Comparison of ENCODE assay signal across 10 cellular contexts in the genomic region with DNA sequence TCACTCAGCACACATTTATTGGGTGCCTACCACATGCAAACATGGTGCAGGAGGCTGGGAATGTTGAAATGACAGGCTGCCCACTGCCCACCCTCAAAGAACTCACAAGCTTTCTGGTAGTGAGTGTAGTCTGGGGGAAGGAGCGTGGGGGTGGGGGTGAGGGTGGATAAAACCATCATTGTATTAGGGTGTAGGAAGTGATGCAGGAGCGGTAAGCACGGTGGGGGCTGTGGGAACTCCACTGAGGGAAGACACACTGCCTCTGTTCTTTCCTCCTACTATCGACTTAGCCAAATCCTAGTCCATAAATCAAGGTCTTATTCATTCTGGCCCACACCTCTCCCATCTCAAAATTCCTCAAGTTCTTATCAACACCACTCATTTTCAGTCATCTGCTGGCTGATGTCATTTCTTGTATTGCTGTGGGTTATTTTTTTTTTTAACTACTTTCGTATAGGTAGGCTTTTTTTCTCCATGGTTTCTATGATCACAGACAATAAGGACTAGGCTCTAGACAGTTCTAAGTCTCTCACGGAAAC. TPM values are rescaled to one million over a fixed set of nuclear protein-coding genes. Genes with fewer than 3 reads are reported as not detected.
DNase-seq lines count a peak whose midpoint lies in the region; ATAC-seq, FAIRE-seq and TF ChIP-seq lines count a peak whose summit lies in the region.
"Not testable (repeated sequence)": the region's sequence is repeated elsewhere in the genome, so short reads cannot be mapped to it uniquely, and the experiment has no call there.
"Had no signal": no experiment of that assay in that cellular context is flagged by ENCODE, and none has a peak within 500 bp of the region (broad histone marks: within the 10 kb centered on the region; RNA-seq: fewer than 3 reads in every experiment).

No MANE protein-coding gene starts in this region.

- in situ Hi-C loops in K562 (cut with MboI): not testable (repeated sequence)

- CTCF ChIA-PET in A549 (lab: Yijun Ruan, JAX); activated CD4-positive, alpha-beta T cell treated with anti-CD3 and anti-CD28 coated beads for 36 hours (lab: Charles Lee); K562 (lab: Yijun Ruan, JAX; ENCODE audit: low intra/inter-chr PET ratio): not testable (repeated sequence)

- not testable (repeated sequence) for H3K4me1 ChIP-seq in A549; K562 (replicated peaks in 1 of 2; ENCODE audit: control insufficient read depth in 2 of 2, insufficient read depth in 2 of 2, low read length in 2 of 2)

- not testable (repeated sequence) for TF ChIP-seq POLR2A in A549 (IDR thresholded peaks at IDR 0.05; ENCODE audit: low read length); K562 (conservative IDR thresholded peaks at IDR 0.05)

- not testable (repeated sequence) for H3K36me3 ChIP-seq in K562 (ENCODE audit: control insufficient read depth, insufficient read depth, low read length)

- not testable (repeated sequence) for H3K79me2 ChIP-seq in K562 (ENCODE audit: control insufficient read depth, insufficient read depth, low read length)

- not testable (repeated sequence) for H3K36me3 Mint-ChIP-seq in activated CD4-positive, alpha-beta T cell treated with anti-CD3 and anti-CD28 coated beads for 36 hours (ENCODE audit: low read depth); activated T-helper 17 cell treated with anti-CD3 and anti-CD28 coated beads, Interleukin-2, amount 50 U/mL, for 72 hours (ENCODE audit: low read depth); stimulated activated effector memory CD8-positive, alpha-beta T cell treated with anti-CD3 and anti-CD28 coated beads, Interleukin-12 subunit alpha, Interleukin-12 subunit beta, amount 100 ng/mL, for 72 hours

- not testable (repeated sequence) for H3K27ac ChIP-seq in A549; K562 (ENCODE audit: extremely low read depth, low read depth, low read length)

- H3K4me2 ChIP-seq in A549; K562 (ENCODE audit: insufficient read depth, low read length): not testable (repeated sequence)

- H3K27me3 ChIP-seq in K562 (ENCODE audit: control insufficient read depth in 2 of 2, insufficient read depth in 2 of 2, low read length in 2 of 2): not testable (repeated sequence)

- intact Hi-C loops in activated CD4-positive, alpha-beta T cell treated with anti-CD3 and anti-CD28 coated beads for 36 hours (cut with DNase I, micrococcal nuclease); K562 (cut with micrococcal nuclease): not testable (repeated sequence)

- H3K9ac ChIP-seq in K562 (ENCODE audit: insufficient read depth in 1 of 2, low read depth in 2 of 2, low read length in 2 of 2): not testable (repeated sequence)

- not testable (repeated sequence) for H3K9me3 Mint-ChIP-seq in activated CD4-positive, alpha-beta T cell treated with anti-CD3 and anti-CD28 coated beads for 36 hours (ENCODE audit: low read depth); activated T-helper 17 cell treated with anti-CD3 and anti-CD28 coated beads, Interleukin-2, amount 50 U/mL, for 72 hours; stimulated activated effector memory CD8-positive, alpha-beta T cell treated with anti-CD3 and anti-CD28 coated beads, Interleukin-12 subunit alpha, Interleukin-12 subunit beta, amount 100 ng/mL, for 72 hours

- FAIRE-seq in A549 (lab: Jason Lieb, UNC); K562 (lab: Jason Lieb, UNC): not testable (repeated sequence)
- peak; percentile 53 for FAIRE-seq in RCC 7860 (lab: Jason Lieb, UNC)

- H3K4me3 Mint-ChIP-seq in activated CD4-positive, alpha-beta T cell treated with anti-CD3 and anti-CD28 coated beads for 36 hours; activated T-helper 17 cell treated with anti-CD3 and anti-CD28 coated beads, Interleukin-2, amount 50 U/mL, for 72 hours; stimulated activated effector memory CD8-positive, alpha-beta T cell treated with anti-CD3 and anti-CD28 coated beads, Interleukin-12 subunit alpha, Interleukin-12 subunit beta, amount 100 ng/mL, for 72 hours: not testable (repeated sequence)

- not testable (repeated sequence) for H4K20me1 ChIP-seq in K562 (replicated peaks; ENCODE audit: control insufficient read depth, insufficient read depth, low read length)

- not testable (repeated sequence) for H3K9me3 ChIP-seq in A549; K562 (replicated peaks; ENCODE audit: control insufficient read depth, insufficient read depth, low read depth, low read length)

- TF ChIP-seq RAD21 in A549 (conservative IDR thresholded peaks at IDR 0.05 in 1 of 2, IDR thresholded peaks at IDR 0.05 in 1 of 2); K562 (CRISPR knock-in tag; conservative IDR thresholded peaks at IDR 0.05 in 1 of 2, IDR thresholded peaks at IDR 0.05 in 1 of 2): not testable (repeated sequence)

- BruUV-seq in K562 (replicated peaks; lab: Mats Ljungman, UMichigan): not testable (repeated sequence)

- not testable (repeated sequence) for H3K9me1 ChIP-seq in K562 (ENCODE audit: control insufficient read depth, insufficient read depth, low read length)

- not testable (repeated sequence) for TF ChIP-seq EP300 in A549 (IDR thresholded peaks at IDR 0.05); K562 (IDR thresholded peaks at IDR 0.05; ENCODE audit: low read length)

- POLR2A ChIA-PET in A549 (lab: Yijun Ruan, JAX); activated CD4-positive, alpha-beta T cell treated with anti-CD3 and anti-CD28 coated beads for 36 hours (lab: Charles Lee); K562 (lab: Yijun Ruan, JAX): not testable (repeated sequence)

- DNase-seq in A549 (ENCODE audit: low read depth in 1 of 2, low spot score in 1 of 2); RCC 7860 (ENCODE audit: low spot score); activated CD4-positive, alpha-beta T cell treated with anti-CD3 and anti-CD28 coated beads for 36 hours; K562 (ENCODE audit: extremely low read depth in 1 of 4, low spot score in 3 of 4); omental fat pad (ENCODE audit: low spot score); stimulated activated effector memory CD8-positive, alpha-beta T cell treated with anti-CD3 and anti-CD28 coated beads, Interleukin-12 subunit alpha, Interleukin-12 subunit beta, amount 100 ng/mL, for 72 hours (ENCODE audit: low spot score in 2 of 2): not testable (repeated sequence)

- not testable (repeated sequence) for H3K27me3 Mint-ChIP-seq in activated CD4-positive, alpha-beta T cell treated with anti-CD3 and anti-CD28 coated beads for 36 hours; activated T-helper 17 cell treated with anti-CD3 and anti-CD28 coated beads, Interleukin-2, amount 50 U/mL, for 72 hours

- not testable (repeated sequence) for H3K27ac Mint-ChIP-seq in activated CD4-positive, alpha-beta T cell treated with anti-CD3 and anti-CD28 coated beads for 36 hours; activated T-helper 17 cell treated with anti-CD3 and anti-CD28 coated beads, Interleukin-2, amount 50 U/mL, for 72 hours; stimulated activated effector memory CD8-positive, alpha-beta T cell treated with anti-CD3 and anti-CD28 coated beads, Interleukin-12 subunit alpha, Interleukin-12 subunit beta, amount 100 ng/mL, for 72 hours

- H2AFZ ChIP-seq in K562 (ENCODE audit: low read depth, low read length): not testable (repeated sequence)

- 87% methylated on average over 3 of the region's 6 CpGs for WGBS in A549 (ENCODE audit: missing lambda C conversion rate)
- WGBS in K562 (ENCODE audit: insufficient coverage, low coverage, missing lambda C conversion rate): 8% methylated on average over 1 of the region's 6 CpGs

- H3K4me1 Mint-ChIP-seq in activated CD4-positive, alpha-beta T cell treated with anti-CD3 and anti-CD28 coated beads for 36 hours; activated T-helper 17 cell treated with anti-CD3 and anti-CD28 coated beads, Interleukin-2, amount 50 U/mL, for 72 hours; stimulated activated effector memory CD8-positive, alpha-beta T cell treated with anti-CD3 and anti-CD28 coated beads, Interleukin-12 subunit alpha, Interleukin-12 subunit beta, amount 100 ng/mL, for 72 hours: not testable (repeated sequence)

- peak; percentile 21 to 36; a peak in 3 of 6 replicates for ATAC-seq in A549
- ATAC-seq in activated CD4-positive, alpha-beta T cell treated with anti-CD3 and anti-CD28 coated beads for 36 hours: peak; percentile 63
- ATAC-seq in activated T-helper 17 cell treated with anti-CD3 and anti-CD28 coated beads, Interleukin-2, amount 50 U/mL, for 72 hours (replicated peaks): peak; percentile 83
- peak; percentile 64 for ATAC-seq in K562
- ATAC-seq in omental fat pad (ENCODE audit: low FRiP score): peak; percentile 72
- ATAC-seq in stimulated activated effector memory CD8-positive, alpha-beta T cell treated with anti-CD3 and anti-CD28 coated beads, Interleukin-12 subunit alpha, Interleukin-12 subunit beta, amount 100 ng/mL, for 72 hours: peak; percentile 63

- not testable (repeated sequence) for TF ChIP-seq CTCF in A549 (IDR thresholded peaks at IDR 0.05); K562 (IDR thresholded peaks at IDR 0.05 in 2 of 3, conservative IDR thresholded peaks at IDR 0.05 in 1 of 3; ENCODE audit: insufficient read depth in 2 of 3, low read depth in 1 of 3, low read length in 3 of 3); omental fat pad (IDR thresholded peaks at IDR 0.05)

- not testable (repeated sequence) for H3K4me3 ChIP-seq in A549, K562

RNA-seq across cellular contexts. Expression of a gene that starts 21.0 kb away (rescaled TPM):
- polyA plus RNA-seq in A549 (2011; rRNA removed): 27.3 and 29.3 TPM in 2 replicates
- 7.2 and 8.7 TPM in 2 replicates for polyA plus RNA-seq in A549 (2012; cell fraction: cytosol; rRNA removed)
- polyA plus RNA-seq in A549 (2012; cell fraction: nucleus; rRNA removed): 8.7 and 16.9 TPM in 2 replicates
- 11.8 to 14.2 TPM (median 13.9 TPM) in 3 replicates for polyA plus RNA-seq in A549 (2017; fragmentation: RNase III; extraction: RNeasy Plus Mini Kit Qiagen cat#74134 plus additional on column Dnase treatment)
- 41.0 and 41.8 TPM in 2 replicates for polyA minus RNA-seq in A549 (2011; rRNA and poly(A)+ RNA removed)
- total RNA-seq in activated CD4-positive, alpha-beta T cell treated with anti-CD3 and anti-CD28 coated beads for 36 hours: 10 to 100 TPM; 17.4 to 19.8 TPM
- total RNA-seq in activated T-helper 17 cell treated with anti-CD3 and anti-CD28 coated beads, Interleukin-2, amount 50 U/mL, for 72 hours: 10 to 100 TPM; 24.1 to 24.4 TPM
- 14.0 and 15.7 TPM in 2 replicates for total RNA-seq in K562 (2011; cell fraction: chromatin; rRNA removed; ENCODE audit: low replicate concordance)
- 10.8 and 12.5 TPM in 2 replicates for total RNA-seq in K562 (2011; cell fraction: nucleolus; rRNA removed)
- 8.0 and 12.3 TPM in 2 replicates for total RNA-seq in K562 (2011; cell fraction: nucleoplasm; rRNA removed)
- 4.0 and 5.2 TPM in 2 replicates for total RNA-seq in K562 (2014; rRNA removed)
- total RNA-seq in K562 (2014; rRNA removed; fragmentation: Illumina TruSeq; extraction: Trizol): 3.6 and 4.6 TPM in 2 replicates
- total RNA-seq in K562 (2015; rRNA removed; fragmentation: Illumina TruSeq; extraction: Trizol): 3.2 and 3.9 TPM in 2 replicates
- 16.3 and 17.6 TPM in 2 replicates for total RNA-seq in K562 (2021)
- polyA plus RNA-seq in K562 (2011; rRNA removed): 4.0 and 6.8 TPM in 2 replicates
- 2.8 and 4.3 TPM in 2 replicates for polyA plus RNA-seq in K562 (2011; cell fraction: cytosol; rRNA removed)
- polyA plus RNA-seq in K562 (2011; cell fraction: nucleus; rRNA removed): 4.6 and 10.0 TPM in 2 replicates
- polyA plus RNA-seq in K562 (2012): 4.6 and 6.1 TPM in 2 replicates
- polyA plus RNA-seq in K562 (2014; fragmentation: Illumina TruSeq; extraction: Trizol): 3.2 and 4.6 TPM in 2 replicates
- 1 to 10 TPM; 4.3 to 5.4 TPM for polyA plus RNA-seq in K562 (2014; fragmentation: Nextera tagmentation; extraction: Ambion mirVana)
- polyA plus RNA-seq in K562 (2014; rRNA removed): 2.5 and 2.8 TPM in 2 replicates
- polyA minus RNA-seq in K562 (2011; rRNA and poly(A)+ RNA removed): 9.4 and 10.9 TPM in 2 replicates
- 5.2 and 13.7 TPM in 2 replicates for polyA minus RNA-seq in K562 (2011; cell fraction: cytosol; rRNA and poly(A)+ RNA removed)
- polyA minus RNA-seq in K562 (2011; cell fraction: nucleus; rRNA and poly(A)+ RNA removed): 10.2 and 14.6 TPM in 2 replicates
- total RNA-seq in omental fat pad: 10 to 100 TPM; 11.2 to 58.5 (median 19.2) TPM

RNA-seq across cellular contexts. Expression of a gene that starts 21.7 kb away (rescaled TPM):
- polyA plus RNA-seq in A549 (2011; rRNA removed) (10.9 and 15.2 TPM in 2 replicates), A549 (2017; fragmentation: RNase III; extraction: RNeasy Plus Mini Kit Qiagen cat#74134 plus additional on column Dnase treatment) (11.1 to 13.5 TPM (median 12.9 TPM) in 3 replicates), K562 (2011; rRNA removed) (26.3 and 33.7 TPM in 2 replicates), K562 (2014; fragmentation: Illumina TruSeq; extraction: Trizol) (29.3 and 36.5 TPM in 2 replicates), K562 (2014; fragmentation: Nextera tagmentation; extraction: Ambion mirVana) (1 to 10 TPM; 5.5 to 7.3 TPM), K562 (2014; rRNA removed) (21.4 and 24.1 TPM in 2 replicates)
- polyA plus RNA-seq in A549 (2012; cell fraction: cytosol; rRNA removed): 5.6 and 5.8 TPM in 2 replicates
- 2.2 and 2.3 TPM in 2 replicates for polyA plus RNA-seq in A549 (2012; cell fraction: nucleus; rRNA removed)
- polyA minus RNA-seq in A549 (2011; rRNA and poly(A)+ RNA removed): 1.9 and 2.1 TPM in 2 replicates
- 10 to 100 TPM; 25.9 to 33.0 TPM for total RNA-seq in activated CD4-positive, alpha-beta T cell treated with anti-CD3 and anti-CD28 coated beads for 36 hours
- 10 to 100 TPM; 11.0 to 14.7 TPM for total RNA-seq in activated T-helper 17 cell treated with anti-CD3 and anti-CD28 coated beads, Interleukin-2, amount 50 U/mL, for 72 hours
- 5.0 and 10.1 TPM in 2 replicates for total RNA-seq in K562 (2011; cell fraction: chromatin; rRNA removed; ENCODE audit: low replicate concordance)
- total RNA-seq in K562 (2011; cell fraction: nucleolus; rRNA removed): 6.2 and 7.7 TPM in 2 replicates
- 8.4 and 14.0 TPM in 2 replicates for total RNA-seq in K562 (2011; cell fraction: nucleoplasm; rRNA removed)
- total RNA-seq in K562 (2014; rRNA removed) (15.1 and 16.8 TPM in 2 replicates), K562 (2014; rRNA removed; fragmentation: Illumina TruSeq; extraction: Trizol) (20.1 and 20.8 TPM in 2 replicates), K562 (2015; rRNA removed; fragmentation: Illumina TruSeq; extraction: Trizol) (16.1 and 21.3 TPM in 2 replicates), K562 (2021) (14.9 and 15.8 TPM in 2 replicates), omental fat pad (under 1 TPM; 0.24 to 0.47 (median 0.31) TPM)
- polyA plus RNA-seq in K562 (2011; cell fraction: cytosol; rRNA removed): 6.0 and 13.7 TPM in 2 replicates
- 7.6 and 11.5 TPM in 2 replicates for polyA plus RNA-seq in K562 (2011; cell fraction: nucleus; rRNA removed)
- polyA plus RNA-seq in K562 (2012): 15.6 and 17.9 TPM in 2 replicates
- polyA minus RNA-seq in K562 (2011; rRNA and poly(A)+ RNA removed): 16.9 and 18.7 TPM in 2 replicates
- polyA minus RNA-seq in K562 (2011; cell fraction: cytosol; rRNA and poly(A)+ RNA removed): 5.9 and 8.4 TPM in 2 replicates
- polyA minus RNA-seq in K562 (2011; cell fraction: nucleus; rRNA and poly(A)+ RNA removed): 3.8 and 7.3 TPM in 2 replicates
- total RNA-seq: CD4-positive, alpha-beta memory T cell; CD4-positive, CD25-positive, alpha-beta regulatory T cell had no signal
- polyA plus RNA-seq: CD4-positive, alpha-beta memory T cell; CD8-positive, alpha-beta memory T cell had no signal

Comparison
In these comparisons a context has a peak if more than half of its experiments do, and no peak if none do; other contexts are left out.
1. ATAC-seq: peak in every context shown above with its lines; median percentile 83 in activated T-helper 17 cell treated with anti-CD3 and anti-CD28 coated beads, Interleukin-2, amount 50 U/mL, for 72 hours; 72 in omental fat pad; 64 in K562; 63 in activated CD4-positive, alpha-beta T cell treated with anti-CD3 and anti-CD28 coated beads for 36 hours; 63 in stimulated activated effector memory CD8-positive, alpha-beta T cell treated with anti-CD3 and anti-CD28 coated beads, Interleukin-12 subunit alpha, Interleukin-12 subunit beta, amount 100 ng/mL, for 72 hours; 28 in A549.
2. RNA of a gene that starts 21.7 kb away (total RNA-seq): 25.9 to 33.0 TPM in activated CD4-positive, alpha-beta T cell treated with anti-CD3 and anti-CD28 coated beads for 36 hours, 5.0 to 21.3 TPM in K562 and 11.0 to 14.7 TPM in activated T-helper 17 cell treated with anti-CD3 and anti-CD28 coated beads, Interleukin-2, amount 50 U/mL, for 72 hours; 0.24 to 0.47 TPM in omental fat pad; every median in the first group is over 4 times any median in the second.